ENCODE assay signal across 9 cellular contexts in the genomic region with DNA sequence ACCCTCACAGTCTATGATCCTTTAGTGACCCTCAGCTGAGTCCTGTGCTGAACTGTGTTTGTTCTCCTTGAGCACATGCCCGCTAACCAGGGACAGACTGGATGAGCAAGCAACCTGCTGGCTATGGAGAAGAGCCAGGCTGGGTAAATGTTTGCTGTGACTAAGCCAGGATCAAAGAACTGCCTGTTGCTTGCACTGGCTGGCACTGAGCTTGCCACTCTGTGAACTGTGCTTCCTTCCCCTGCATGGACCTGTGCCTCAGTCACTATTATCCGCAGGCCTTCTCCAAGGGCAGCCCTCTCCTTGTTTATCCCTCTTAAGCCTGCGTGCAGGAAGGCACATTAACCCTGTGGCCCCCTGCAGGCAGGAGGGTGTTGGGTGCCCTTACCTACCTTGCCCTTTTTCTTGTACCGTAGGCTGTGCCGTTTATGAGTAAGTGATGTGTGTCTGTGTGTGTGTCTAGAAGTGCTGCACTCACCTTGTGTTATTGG. TPM values are rescaled to one million over a fixed set of nuclear protein-coding genes. Genes with fewer than 3 reads are reported as not detected.
DNase-seq lines count a peak whose midpoint lies in the region; ATAC-seq, FAIRE-seq and TF ChIP-seq lines count a peak whose summit lies in the region.
"Had no signal": no experiment of that assay in that cellular context is flagged by ENCODE, and none has a peak within 500 bp of the region (broad histone marks: within the 10 kb centered on the region; RNA-seq: fewer than 3 reads in every experiment).

No MANE protein-coding gene starts in this region.

- CTCF ChIA-PET in Panc1 (lab: Charles Lee): interaction anchor here (2.6 to 3.2 kb wide), 2 partner anchors 22 to 69 kb away, joined by 21 to 22 read pairs; partner anchors contain the start of gene CDK5RAP3
- CTCF ChIA-PET in H1 (lab: Charles Lee; ENCODE audit: partially characterized antibody): interaction anchor here (0.6 to 40.5 kb wide), 13 partner anchors 0 to 125 kb away, joined by 3 to 1010 read pairs (median 8); partner anchors contain the start of genes CDK5RAP3, PNPO, PRR15L and SCRN2

- no peak overlapping the region for H4K5ac ChIP-seq in H1 (ENCODE audit: insufficient read length, low read depth, low read length)

- H3K18ac ChIP-seq in H1 (ENCODE audit: extremely low read depth, low read length): no peak overlapping the region
- peak overlapping the region; percentile 73 for H3K18ac ChIP-seq in neuronal stem cell (ENCODE audit: low read length)

- H2AFZ ChIP-seq in DND-41 (ENCODE audit: low read depth, low read length) (no peak overlapping the region), H1 (ENCODE audit: low read length) (0 out of 2 replicates have a peak overlapping the region, but pooled peaks have one; percentile 29), neuronal stem cell (ENCODE audit: low read length) (peak overlapping the region; percentile 84)

- no peak for FAIRE-seq in H1 (lab: Jason Lieb, UNC)

- TF ChIP-seq CTCF in DND-41 (IDR thresholded peaks at IDR 0.05; ENCODE audit: borderline replicate concordance, extremely low read depth, low read length, poor library complexity, severe bottlenecking) (no peak), Panc1 (IDR thresholded peaks at IDR 0.05) (no peak), H1 (IDR thresholded peaks at IDR 0.05; ENCODE audit: control extremely low read depth in 1 of 3, insufficient read depth in 1 of 3, low read depth in 1 of 3, low read length in 3 of 3) (no peak)

- H2BK12ac ChIP-seq in H1 (ENCODE audit: low read depth, low read length) (no peak overlapping the region), neuronal stem cell (ENCODE audit: low read length) (no peak overlapping the region)

- no peak overlapping the region for H2BK120ac ChIP-seq in H1 (replicated peaks; ENCODE audit: low read depth, low read length)
- no peak overlapping the region for H2BK120ac ChIP-seq in neuronal stem cell (ENCODE audit: low read depth, low read length)

- no peak overlapping the region for H3K56ac ChIP-seq in H1 (replicated peaks; ENCODE audit: insufficient read length, low read depth, low read length)

- no peaks in the 10 kb centered on the region for H3K79me1 ChIP-seq in H1 (ENCODE audit: low read depth, low read length)
- no peaks in the 10 kb centered on the region for H3K79me1 ChIP-seq in neuronal stem cell (ENCODE audit: low read depth, low read length)

- H3K9me3 ChIP-seq in DND-41 (ENCODE audit: insufficient read depth, low read length, severe bottlenecking): no peaks in the 10 kb centered on the region
- no peaks in the 10 kb centered on the region for H3K9me3 ChIP-seq in Panc1 (ENCODE audit: control insufficient read depth, insufficient read depth, low read depth, low read length)
- no peaks in the 10 kb centered on the region for H3K9me3 ChIP-seq in H1 (ENCODE audit: insufficient read depth in 2 of 2, low read depth in 1 of 2, low read length in 1 of 2)
- no peaks in the 10 kb centered on the region for H3K9me3 ChIP-seq in neuronal stem cell (replicated peaks in 1 of 2; ENCODE audit: control insufficient read depth in 2 of 2, insufficient read depth in 1 of 2, low read depth in 1 of 2, low read length in 2 of 2)

- H3K36me3 ChIP-seq in DND-41 (ENCODE audit: insufficient read depth, low read length): peaks cover 31% of the 10 kb centered on the region
- H3K36me3 ChIP-seq in Panc1 (ENCODE audit: control insufficient read depth, insufficient read depth, low read length): no peaks in the 10 kb centered on the region
- no peaks in the 10 kb centered on the region; a peak in 1 of 8 replicates for H3K36me3 ChIP-seq in H1 (ENCODE audit: control insufficient read depth in 2 of 4, insufficient read depth in 4 of 4, low read length in 3 of 4)
- peaks cover 0 to 12% of the 10 kb centered on the region in 2 donors for H3K36me3 ChIP-seq in neuronal stem cell (replicated peaks in 1 of 2; ENCODE audit: control insufficient read depth in 2 of 2, insufficient read depth in 2 of 2, low read length in 2 of 2)

- peak overlapping the region; percentile 15; the same call in 1 of the 2 replicates for H3K9ac ChIP-seq in DND-41 (ENCODE audit: low read depth, low read length)
- H3K9ac ChIP-seq in H1 (replicated peaks in 1 of 4; ENCODE audit: extremely low read depth in 1 of 4, low read depth in 3 of 4, low read length in 3 of 4): no peak overlapping the region
- H3K9ac ChIP-seq in neuronal stem cell (ENCODE audit: low read depth, low read length, poor library complexity): no peak overlapping the region

- H2BK15ac ChIP-seq in H1 (ENCODE audit: low read length) (peak overlapping the region; percentile 93; the same call in 1 of the 2 replicates), neuronal stem cell (ENCODE audit: low read length) (no peak overlapping the region)

- DNase-seq in DND-41 (no peak), Panc1 (ENCODE audit: low read depth, low spot score) (no peak), H1 (ENCODE audit: low read depth in 1 of 2, low spot score in 2 of 2) (no peak), neuronal stem cell (ENCODE audit: low spot score) (no peak), 8988T (no peak), GF-D8 (lab: John Stamatoyannopoulos, UW) (no peak), germinal center (ENCODE audit: low spot score) (no peak), NCI-H510A treated with DMSO at 0.1 percent for 48 hours (lab: John Stamatoyannopoulos, UW) (no peak)
- DNase-seq: cortex of kidney had no signal

- H4K8ac ChIP-seq in H1 (ENCODE audit: extremely low read depth, insufficient read depth, low read length): peak overlapping the region; percentile 19; the same call in 1 of the 2 replicates
- H4K8ac ChIP-seq in neuronal stem cell (ENCODE audit: low read depth, low read length): peak overlapping the region; percentile 7

- in situ Hi-C loops in Panc1 (cut with HindIII; ENCODE audit: low pct_unique_long_range_greater_than_20kb, low sequenced_read_pairs): no loop called here

- no TSS peak for BruUV-seq in Panc1 (replicated peaks; lab: Mats Ljungman, UMichigan)

- H3K4ac ChIP-seq in H1 (replicated peaks; ENCODE audit: insufficient read length, low read depth, low read length): peak overlapping the region; percentile 70
- H3K4ac ChIP-seq in neuronal stem cell (ENCODE audit: low read length): no peak overlapping the region

- no peak overlapping the region for H3K27ac ChIP-seq in DND-41 (ENCODE audit: low read length)
- H3K27ac ChIP-seq in Panc1 (ENCODE audit: low read length): peak overlapping the region; percentile 67
- H3K27ac ChIP-seq in H1 (ENCODE audit: low read depth, low read length): no peak overlapping the region
- no peak overlapping the region for H3K27ac ChIP-seq in neuronal stem cell (replicated peaks; ENCODE audit: low read length)

- H3K23ac ChIP-seq in H1 (ENCODE audit: insufficient read length) (no peak overlapping the region), neuronal stem cell (ENCODE audit: low read depth, low read length, poor library complexity) (no peak overlapping the region)

- POLR2A ChIA-PET in Panc1 (lab: Charles Lee): interaction anchor here (0.6 kb wide), 1 partner anchor 100 kb away, joined by 3 read pairs; no protein-coding TSS in a partner anchor
- POLR2A ChIA-PET in H1 (lab: Charles Lee; ENCODE audit: partially characterized antibody): interaction anchor here (0.9 kb wide), 1 partner anchor 43 kb away, joined by 4 read pairs; no protein-coding TSS in a partner anchor

- H2BK20ac ChIP-seq in H1 (ENCODE audit: low read length): no peak overlapping the region

- no peak overlapping the region for H4K91ac ChIP-seq in H1 (replicated peaks; ENCODE audit: insufficient read length, low read length)
- no peak overlapping the region for H4K91ac ChIP-seq in neuronal stem cell (ENCODE audit: low read depth, low read length, poor library complexity)

- H2AK5ac ChIP-seq in H1 (ENCODE audit: low read depth, low read length) (no peak overlapping the region), neuronal stem cell (ENCODE audit: low read depth, low read length) (no peak overlapping the region)

- TF ChIP-seq POLR2A in H1 (IDR thresholded peaks at IDR 0.05; ENCODE audit: control extremely low read depth in 1 of 2, low read depth in 2 of 2, low read length in 2 of 2): no peak

- no peaks in the 10 kb centered on the region for H3K27me3 ChIP-seq in DND-41 (ENCODE audit: insufficient read depth, low read length, poor library complexity)
- no peaks in the 10 kb centered on the region for H3K27me3 ChIP-seq in Panc1 (ENCODE audit: control insufficient read depth, insufficient read depth, low read length)
- H3K27me3 ChIP-seq in H1 (replicated peaks in 1 of 4; ENCODE audit: control insufficient read depth in 3 of 4, extremely low read depth in 1 of 4, insufficient read depth in 3 of 4, low read length in 3 of 4): peaks cover 0 to 6% (median 0%) of the 10 kb centered on the region in 4 experiments; a peak in 1 of 7 replicates
- H3K27me3 ChIP-seq in neuronal stem cell (ENCODE audit: control insufficient read depth in 3 of 3, insufficient read depth in 3 of 3, low read depth in 1 of 3, low read length in 3 of 3): peaks cover 0 to 3% (median 0%) of the 10 kb centered on the region in 3 experiments

- H3K4me2 ChIP-seq in DND-41 (ENCODE audit: insufficient read depth, low read length) (peak overlapping the region; percentile 53), H1 (ENCODE audit: insufficient read depth in 1 of 2, low read depth in 2 of 2, low read length in 2 of 2) (no peak overlapping the region), neuronal stem cell (ENCODE audit: insufficient read depth, low read length, poor library complexity, severe bottlenecking) (no peak overlapping the region)

- H3K79me2 ChIP-seq in DND-41 (ENCODE audit: insufficient read depth, low read length): no peaks in the 10 kb centered on the region
- H3K79me2 ChIP-seq in H1 (ENCODE audit: control insufficient read depth in 1 of 2, insufficient read depth in 2 of 2, low read length in 2 of 2): no peaks in the 10 kb centered on the region

- no peak for TF ChIP-seq EP300 in H1 (IDR thresholded peaks at IDR 0.05; ENCODE audit: borderline replicate concordance in 1 of 2, low read depth in 2 of 2, low read length in 2 of 2)

- H2BK5ac ChIP-seq in H1 (ENCODE audit: low read depth, low read length): peak overlapping the region; percentile 61; the same call in 1 of the 2 replicates
- no peak overlapping the region for H2BK5ac ChIP-seq in neuronal stem cell (ENCODE audit: low read length)

- no peaks in the 10 kb centered on the region for H3K23me2 ChIP-seq in H1 (ENCODE audit: low read depth, low read length)

- ATAC-seq in DND-41 (ENCODE audit: insufficient read depth, low read depth) (peak; percentile 35; the same call in 2 of the 3 replicates), Panc1 (peak; percentile 61)

- TF ChIP-seq RAD21 in H1 (IDR thresholded peaks at IDR 0.05 in 1 of 2, conservative IDR thresholded peaks at IDR 0.05 in 1 of 2; ENCODE audit: low read depth in 2 of 2, low read length in 2 of 2): no peak

- peaks cover 10% of the 10 kb centered on the region; the same call in 1 of the 2 replicates for H3K4me1 ChIP-seq in DND-41 (ENCODE audit: insufficient read depth, low read length)
- peaks cover 13% of the 10 kb centered on the region for H3K4me1 ChIP-seq in Panc1 (ENCODE audit: control insufficient read depth, insufficient read depth, low read length)
- H3K4me1 ChIP-seq in H1 (replicated peaks in 1 of 4; ENCODE audit: control insufficient read depth in 3 of 4, insufficient read depth in 4 of 4, low read length in 3 of 4): peaks cover 0 to 8% (median 4%) of the 10 kb centered on the region in 4 experiments; a peak in 3 of 7 replicates
- H3K4me1 ChIP-seq in neuronal stem cell (ENCODE audit: control insufficient read depth in 2 of 2, insufficient read depth in 1 of 2, low read depth in 1 of 2, low read length in 2 of 2): peaks cover 6% of the 10 kb centered on the region in 2 donors

- H3K4me3 ChIP-seq in DND-41 (ENCODE audit: low read depth in 1 of 2, low read length in 2 of 2) (no peak overlapping the region), Panc1 (ENCODE audit: low read depth in 2 of 2, low read length in 2 of 2) (no peak overlapping the region), H1 (ENCODE audit: extremely low read depth in 1 of 4, insufficient read depth in 2 of 4, low read depth in 3 of 4, low read length in 4 of 4) (no peak overlapping the region), neuronal stem cell (ENCODE audit: low read length in 2 of 2) (peak overlapping the region in 1 of 2 donors; percentile 13)

- WGBS in H1 (ENCODE audit: extremely low coverage in 1 of 2, insufficient coverage in 1 of 2, insufficient read length in 1 of 2, insufficient replicate concordance in 2 of 2, low coverage in 1 of 2, low lambda C conversion rate in 2 of 2, missing lambda C conversion rate in 1 of 2), 2 experiments: 86% methylated on average over 5 of the region's 5 CpGs; no CpG with 5 or more reads in 1 of the 2 experiments
- no CpG with 5 or more reads among the region's 5 CpGs for WGBS in neuronal stem cell (ENCODE audit: extremely low coverage in 2 of 2, insufficient read length in 2 of 2, insufficient replicate concordance in 1 of 2), 2 donors

- H4K20me1 ChIP-seq in DND-41 (ENCODE audit: insufficient read depth, low read length): no peaks in the 10 kb centered on the region
- H4K20me1 ChIP-seq in H1 (replicated peaks in 1 of 2; ENCODE audit: control insufficient read depth in 1 of 2, insufficient read depth in 2 of 2, low read length in 2 of 2): no peaks in the 10 kb centered on the region

- no peak overlapping the region for H3K14ac ChIP-seq in H1 (ENCODE audit: insufficient read length)
- no peak overlapping the region for H3K14ac ChIP-seq in neuronal stem cell (ENCODE audit: low read length)

- intact Hi-C loops in Panc1 (cut with micrococcal nuclease; ENCODE audit: unreplicated experiment): loop anchor here (1.0 kb wide), 1 partner anchor 70 kb away; no protein-coding TSS in a partner anchor

RNA-seq across cellular contexts. Expression of gene PNPO, which starts 7.4 kb away (rescaled TPM):
- 20.1 TPM for total RNA-seq in Panc1 (2021; ENCODE audit: unreplicated experiment)
- polyA plus RNA-seq in Panc1 (2012; ENCODE audit: insufficient read length): 19.3 TPM
- 7.0 and 8.8 TPM in 2 replicates for total RNA-seq in H1 (2021; fragmentation: NEBNext Ultra II Directional; extraction: Animal tissue kit (Norgen Biotek cat#: 25700))
- polyA plus RNA-seq in H1 (2011; rRNA removed): 7.5 and 8.1 TPM in 2 replicates
- polyA plus RNA-seq in H1 (2011; cell fraction: cytosol; rRNA removed): 7.3 TPM
- 4.6 TPM for polyA plus RNA-seq in H1 (2011; cell fraction: nucleus; rRNA removed)
- polyA plus RNA-seq in H1 (2012, experiment 1 of 2): 3.2 to 5.9 TPM (median 5.0 TPM) in 4 replicates
- polyA plus RNA-seq in H1 (2012, experiment 2 of 2): 4.7 TPM
- polyA plus RNA-seq in H1 (2013, experiment 1 of 2): 5.1 TPM
- 5.1 TPM for polyA plus RNA-seq in H1 (2013, experiment 2 of 2)
- polyA minus RNA-seq in H1 (2011; rRNA and poly(A)+ RNA removed): 10.6 and 10.7 TPM in 2 replicates
- 6.8 TPM for polyA minus RNA-seq in H1 (2011; cell fraction: cytosol; rRNA and poly(A)+ RNA removed)
- 5.2 TPM for polyA minus RNA-seq in H1 (2011; cell fraction: nucleus; rRNA and poly(A)+ RNA removed)
- polyA plus RNA-seq in neuronal stem cell (2013, experiment 1 of 2): 3.1 TPM
- polyA plus RNA-seq in neuronal stem cell (2013, experiment 2 of 2): 2.7 TPM

RNA-seq across cellular contexts. Expression of gene PRR15L, which starts 8.9 kb away (rescaled TPM):
- total RNA-seq in Panc1 (2021; ENCODE audit: unreplicated experiment): 0.18 TPM
- not detected for polyA plus RNA-seq in Panc1 (2012; ENCODE audit: insufficient read length)
- total RNA-seq in H1 (2021; fragmentation: NEBNext Ultra II Directional; extraction: Animal tissue kit (Norgen Biotek cat#: 25700)): 0.26 and 0.34 TPM in 2 replicates
- polyA plus RNA-seq in H1 (2011; rRNA removed): 1.1 TPM in 2 replicates
- 1.1 TPM for polyA plus RNA-seq in H1 (2011; cell fraction: cytosol; rRNA removed)
- polyA plus RNA-seq in H1 (2011; cell fraction: nucleus; rRNA removed): 0.87 TPM
- 0.54 to 0.76 TPM (median 0.64 TPM) in 4 replicates for polyA plus RNA-seq in H1 (2012, experiment 1 of 2)
- 0.70 TPM for polyA plus RNA-seq in H1 (2012, experiment 2 of 2)
- 0.20 TPM for polyA plus RNA-seq in H1 (2013, experiment 1 of 2)
- polyA plus RNA-seq in H1 (2013, experiment 2 of 2): 0.20 TPM
- 0.51 and 0.98 TPM in 2 replicates for polyA minus RNA-seq in H1 (2011; rRNA and poly(A)+ RNA removed)
- 0.95 TPM for polyA minus RNA-seq in H1 (2011; cell fraction: cytosol; rRNA and poly(A)+ RNA removed)
- polyA minus RNA-seq in H1 (2011; cell fraction: nucleus; rRNA and poly(A)+ RNA removed): 0.40 TPM
- 0.04 TPM for polyA plus RNA-seq in neuronal stem cell (2013, experiment 1 of 2)
- not detected for polyA plus RNA-seq in neuronal stem cell (2013, experiment 2 of 2)

RNA-seq across cellular contexts. Expression of gene CDK5RAP3, which starts 22.2 kb away (rescaled TPM):
- 193 TPM for total RNA-seq in Panc1 (2021; ENCODE audit: unreplicated experiment)
- 137 TPM for polyA plus RNA-seq in Panc1 (2012; ENCODE audit: insufficient read length)
- total RNA-seq in H1 (2021; fragmentation: NEBNext Ultra II Directional; extraction: Animal tissue kit (Norgen Biotek cat#: 25700)): 88.2 and 97.6 TPM in 2 replicates
- polyA plus RNA-seq in H1 (2011; rRNA removed): 93.2 and 119 TPM in 2 replicates
- 159 TPM for polyA plus RNA-seq in H1 (2011; cell fraction: cytosol; rRNA removed)
- 845 TPM for polyA plus RNA-seq in H1 (2011; cell fraction: nucleus; rRNA removed)
- polyA plus RNA-seq in H1 (2012, experiment 1 of 2): 134 to 181 TPM (median 168 TPM) in 4 replicates
- polyA plus RNA-seq in H1 (2012, experiment 2 of 2): 47.9 TPM
- polyA plus RNA-seq in H1 (2013, experiment 1 of 2): 99.7 TPM
- polyA plus RNA-seq in H1 (2013, experiment 2 of 2): 95.7 TPM
- 131 and 169 TPM in 2 replicates for polyA minus RNA-seq in H1 (2011; rRNA and poly(A)+ RNA removed)
- 41.5 TPM for polyA minus RNA-seq in H1 (2011; cell fraction: cytosol; rRNA and poly(A)+ RNA removed)
- polyA minus RNA-seq in H1 (2011; cell fraction: nucleus; rRNA and poly(A)+ RNA removed): 147 TPM
- polyA plus RNA-seq in neuronal stem cell (2013, experiment 1 of 2): 193 TPM
- 185 TPM for polyA plus RNA-seq in neuronal stem cell (2013, experiment 2 of 2)

RNA-seq across cellular contexts. Expression of gene SP2, which starts 52.7 kb away (rescaled TPM):
- total RNA-seq in Panc1 (2021; ENCODE audit: unreplicated experiment): 25.6 TPM
- 32.1 TPM for polyA plus RNA-seq in Panc1 (2012; ENCODE audit: insufficient read length)
- total RNA-seq in H1 (2021; fragmentation: NEBNext Ultra II Directional; extraction: Animal tissue kit (Norgen Biotek cat#: 25700)): 11.0 and 13.8 TPM in 2 replicates
- 5.6 and 9.5 TPM in 2 replicates for polyA plus RNA-seq in H1 (2011; rRNA removed)
- polyA plus RNA-seq in H1 (2011; cell fraction: cytosol; rRNA removed): 3.8 TPM
- 9.7 TPM for polyA plus RNA-seq in H1 (2011; cell fraction: nucleus; rRNA removed)
- polyA plus RNA-seq in H1 (2012, experiment 1 of 2): 12.1 to 18.6 TPM (median 18.1 TPM) in 4 replicates
- polyA plus RNA-seq in H1 (2012, experiment 2 of 2): 14.7 TPM
- polyA plus RNA-seq in H1 (2013, experiment 1 of 2): 18.4 TPM
- 15.6 TPM for polyA plus RNA-seq in H1 (2013, experiment 2 of 2)
- polyA minus RNA-seq in H1 (2011; rRNA and poly(A)+ RNA removed): 2.4 and 5.9 TPM in 2 replicates
- 3.9 TPM for polyA minus RNA-seq in H1 (2011; cell fraction: cytosol; rRNA and poly(A)+ RNA removed)
- polyA minus RNA-seq in H1 (2011; cell fraction: nucleus; rRNA and poly(A)+ RNA removed): 5.2 TPM
- 26.7 TPM for polyA plus RNA-seq in neuronal stem cell (2013, experiment 1 of 2)
- polyA plus RNA-seq in neuronal stem cell (2013, experiment 2 of 2): 27.6 TPM
